Comparison of ENCODE assay signal across 8 cellular contexts in genomic region chr2:224957540-224958465, GRCh38.
DNase-seq lines count a peak whose midpoint lies in the region; ATAC-seq and TF ChIP-seq lines count a peak whose summit lies in the region.

No MANE protein-coding gene starts in this region.

- H4K8ac ChIP-seq in trophoblast cell (ENCODE audit: low read depth, low read length), result no peak overlapping the region

- TF ChIP-seq CTCF in GM06990 (IDR thresholded peaks at IDR 0.05; ENCODE audit: insufficient read depth, low read length, poor library complexity, severe bottlenecking) (no peak), foreskin fibroblast (IDR thresholded peaks at IDR 0.05; ENCODE audit: low read depth, low read length) (no peak)

- H3K27me3 ChIP-seq in GM06990 (replicated peaks; ENCODE audit: control insufficient read depth, insufficient read depth, low read length) (no peaks in the 10 kb centered on the region), trophoblast cell (ENCODE audit: insufficient read depth, low read length) (no peaks in the 10 kb centered on the region)

- H3K79me1 ChIP-seq in trophoblast cell (ENCODE audit: low read length), result no peaks in the 10 kb centered on the region

- H3K4ac ChIP-seq in trophoblast cell (ENCODE audit: low read depth, low read length), result no peak overlapping the region

- DNase-seq in GM06990 (ENCODE audit: extremely low read depth, insufficient read length) (peak; percentile 66), foreskin fibroblast (peak; percentile 49 to 76), NCI-H1417 (lab: John Stamatoyannopoulos, UW) (no peak), posterior vena cava (ENCODE audit: low spot score) (no peak), trophoblast cell (no peak)
- DNase-seq in stimulated activated CD4-positive, alpha-beta T cell treated with anti-CD3 and anti-CD28 coated beads, Interleukin-4, amount 100 ng/mL, for 1 hour, result no peak

- no peak overlapping the region for H2AK5ac ChIP-seq in trophoblast cell (ENCODE audit: low read length)

- H3K79me2 ChIP-seq in trophoblast cell (ENCODE audit: control insufficient read depth, insufficient read depth, low read length, poor library complexity), result no peaks in the 10 kb centered on the region

- H3K4me3 ChIP-seq in GM06990 (replicated peaks; ENCODE audit: low read depth, low read length) (peak overlapping the region; percentile 47), foreskin fibroblast (ENCODE audit: low read depth in 1 of 2, low read length in 2 of 2) (peak overlapping the region; percentile 7 to 32), trophoblast cell (ENCODE audit: low read depth, low read length) (no peak overlapping the region)

- H4K12ac ChIP-seq in trophoblast cell (ENCODE audit: low read depth, low read length), result no peak overlapping the region

- no peak overlapping the region for H2BK12ac ChIP-seq in trophoblast cell (ENCODE audit: low read length)

- no peaks in the 10 kb centered on the region for H3K9me3 ChIP-seq in trophoblast cell (ENCODE audit: insufficient read depth, low read depth, low read length)

- no peak overlapping the region for H3K18ac ChIP-seq in trophoblast cell (ENCODE audit: low read length)

- no peak overlapping the region for H3K14ac ChIP-seq in trophoblast cell (ENCODE audit: low read length)

- no CpG with 5 or more reads among the region's 8 CpGs for WGBS in trophoblast cell (ENCODE audit: extremely low coverage, insufficient coverage, insufficient read length)

- H3K27ac ChIP-seq in trophoblast cell (ENCODE audit: low read depth, low read length), result no peak overlapping the region

- H4K91ac ChIP-seq in trophoblast cell (ENCODE audit: low read depth, low read length), result no peak overlapping the region

- H3K4me1 ChIP-seq in trophoblast cell (ENCODE audit: control insufficient read depth in 1 of 2, insufficient read depth in 2 of 2, low read length in 2 of 2), result no peaks in the 10 kb centered on the region

- ATAC-seq in GM19463 (IDR thresholded peaks at IDR 0.05; ENCODE audit: unreplicated experiment) (peak; percentile 79), HG03280 (IDR thresholded peaks at IDR 0.05; ENCODE audit: unreplicated experiment) (peak; percentile 92)

- no peak overlapping the region for H3K4me2 ChIP-seq in trophoblast cell (ENCODE audit: low read length)

- intact Hi-C loops in posterior vena cava (cut with DNase I), result loop anchor here in 1 of 2 donors (5.0 kb wide), 1 partner anchor 1581 kb away; no protein-coding TSS in a partner anchor

- no peak overlapping the region for H3K9ac ChIP-seq in trophoblast cell (ENCODE audit: low read length)

- H2BK120ac ChIP-seq in trophoblast cell (ENCODE audit: insufficient read depth, low read length, poor library complexity), result no peak overlapping the region

- no peaks in the 10 kb centered on the region; the same call in 1 of the 2 replicates for H3K36me3 ChIP-seq in GM06990 (ENCODE audit: control insufficient read depth, insufficient read depth, low read length)
- no peaks in the 10 kb centered on the region for H3K36me3 ChIP-seq in trophoblast cell (ENCODE audit: control insufficient read depth in 1 of 2, insufficient read depth in 2 of 2, low read length in 2 of 2)

- no peak overlapping the region for H2AFZ ChIP-seq in trophoblast cell (ENCODE audit: insufficient read depth, low read length, poor library complexity)

- H2BK5ac ChIP-seq in trophoblast cell (ENCODE audit: low read depth, low read length, poor library complexity), result no peak overlapping the region

- no peak overlapping the region for H3K23ac ChIP-seq in trophoblast cell (ENCODE audit: low read length)

Comparison
In these comparisons a context has a peak if more than half of its experiments do, and no peak if none do; other contexts are left out.
1. DNase-seq: peak in GM06990 (single experiment) and foreskin fibroblast (2 of 2); none in NCI-H1417 (0 of 3), stimulated activated CD4-positive, alpha-beta T cell treated with anti-CD3 and anti-CD28 coated beads, Interleukin-4, amount 100 ng/mL, for 1 hour (single experiment), posterior vena cava (single experiment) and trophoblast cell (0 of 2).